In genomic region chr11:58133329-58134076, GRCh38 we compare ENCODE assay signal across 24 cellular contexts. TPM values are rescaled to one million over a fixed set of nuclear protein-coding genes. Genes with fewer than 3 reads are reported as not detected.
"Had no signal": no experiment of that assay in that cellular context is flagged by ENCODE, and none has a peak within 500 bp of the region (broad histone marks: within the 10 kb centered on the region; RNA-seq: fewer than 3 reads in every experiment).

No MANE protein-coding gene starts in this region.

- H3K4me1 ChIP-seq: gastrocnemius medialis, heart right ventricle had no signal

- DNase-seq: activated B cell treated with CpG ODN at 0.5 μM for 24 hours; activated CD4-positive, alpha-beta T cell treated with anti-CD3 and anti-CD28 coated beads, Interleukin-2, amount 10 ng/mL, durations not matched to agents 24 days and 14 days; activated CD8-positive, alpha-beta memory T cell treated with anti-CD3 and anti-CD28 coated beads, Interleukin-2, amount 50 U/mL, for 4 hours; activated CD8-positive, alpha-beta T cell treated with anti-CD3 and anti-CD28 coated beads, Interleukin-2, amount 10 ng/mL, durations not matched to agents 7 days and 5 days; activated effector memory CD4-positive, alpha-beta T cell treated with anti-CD3 and anti-CD28 coated beads, Interleukin-2, amount 50 U/mL, for 16 hours; activated T-cell treated with anti-CD3 and anti-CD28 coated beads, Interleukin-2, amount 50 U/mL, for 48 hours; central memory CD4-positive, alpha-beta T cell; cortex of kidney; effector CD4-positive, alpha-beta T cell; gastrocnemius medialis; heart right ventricle; nucleus accumbens; stimulated activated CD4-positive, alpha-beta T cell treated with anti-CD3 and anti-CD28 coated beads, Interleukin-4, amount 100 ng/mL, for 4 hours; stimulated activated naive CD8-positive, alpha-beta T cell treated with anti-CD3 and anti-CD28 coated beads, Interleukin-15, Interleukin-2, amounts not matched to agents 100 U/mL and 50 U/mL, for 24 hours had no signal

- H3K4me3 ChIP-seq: gastrocnemius medialis, heart right ventricle, skin epidermis had no signal

- H3K9me3 ChIP-seq: gastrocnemius medialis, heart right ventricle had no signal

- ATAC-seq: activated CD8-positive, alpha-beta T cell treated with anti-CD3 and anti-CD28 coated beads, Interleukin-2, amount 10 ng/mL, durations not matched to agents 7 days and 5 days; activated naive CD4-positive, alpha-beta T cell treated with anti-CD3 and anti-CD28 coated beads, Interleukin-2, amount 50 U/mL, for 72 hours; gastrocnemius medialis; heart right ventricle; natural killer cell treated with Interleukin-12 subunit alpha and Interleukin-12 subunit beta and Interleukin-15 and Interleukin-18, amount 100 ng/mL, for 72 hours; stimulated activated naive CD8-positive, alpha-beta T cell treated with anti-CD3 and anti-CD28 coated beads, Interleukin-15, Interleukin-2, amounts not matched to agents 100 U/mL and 50 U/mL, for 24 hours had no signal

- FAIRE-seq: endothelial cell of umbilical vein, TTC549 had no signal

- H3K27ac ChIP-seq: gastrocnemius medialis, heart right ventricle, skin epidermis had no signal

- H3K36me3 ChIP-seq: gastrocnemius medialis, heart right ventricle had no signal

- H3K27me3 ChIP-seq: gastrocnemius medialis, heart right ventricle had no signal

RNA-seq across cellular contexts. Expression of gene OR9I1, which starts 8.2 kb away (rescaled TPM):
- total RNA-seq: activated B cell treated with CpG ODN at 0.5 μM for 24 hours; activated CD4-positive, alpha-beta T cell treated with anti-CD3 and anti-CD28 coated beads, Interleukin-2, amount 10 ng/mL, durations not matched to agents 24 days and 14 days; activated CD8-positive, alpha-beta T cell treated with anti-CD3 and anti-CD28 coated beads, Interleukin-2, amount 10 ng/mL, durations not matched to agents 7 days and 5 days; activated naive CD4-positive, alpha-beta T cell treated with anti-CD3 and anti-CD28 coated beads, Interleukin-2, amount 50 U/mL, for 72 hours; endothelial cell of umbilical vein; gastrocnemius medialis; heart right ventricle; kidney epithelial cell; liver; mesenteric fat pad; natural killer cell treated with Interleukin-12 subunit alpha and Interleukin-12 subunit beta and Interleukin-15 and Interleukin-18, amount 100 ng/mL, for 72 hours; posterior vena cava; T-helper 2 cell treated with Interferon-gamma antibody and Interleukin-4, amounts not matched to agents 100 ng/mL and 5 ng/mL, for 36 hours had no signal
- polyA plus RNA-seq: endothelial cell of umbilical vein, heart right ventricle, liver had no signal

RNA-seq across cellular contexts. Expression of gene OR9Q2, which starts 55.4 kb away (rescaled TPM):
- total RNA-seq: activated B cell treated with CpG ODN at 0.5 μM for 24 hours; activated CD4-positive, alpha-beta T cell treated with anti-CD3 and anti-CD28 coated beads, Interleukin-2, amount 10 ng/mL, durations not matched to agents 24 days and 14 days; activated CD8-positive, alpha-beta T cell treated with anti-CD3 and anti-CD28 coated beads, Interleukin-2, amount 10 ng/mL, durations not matched to agents 7 days and 5 days; activated naive CD4-positive, alpha-beta T cell treated with anti-CD3 and anti-CD28 coated beads, Interleukin-2, amount 50 U/mL, for 72 hours; endothelial cell of umbilical vein; gastrocnemius medialis; heart right ventricle; kidney epithelial cell; liver; mesenteric fat pad; natural killer cell treated with Interleukin-12 subunit alpha and Interleukin-12 subunit beta and Interleukin-15 and Interleukin-18, amount 100 ng/mL, for 72 hours; posterior vena cava; T-helper 2 cell treated with Interferon-gamma antibody and Interleukin-4, amounts not matched to agents 100 ng/mL and 5 ng/mL, for 36 hours had no signal
- polyA plus RNA-seq: endothelial cell of umbilical vein, heart right ventricle, liver had no signal
